ENCODE assay signal across 13 cellular contexts in genomic region chr14:99573436-99574098, GRCh38. TPM values are rescaled to one million over a fixed set of nuclear protein-coding genes. Genes with fewer than 3 reads are reported as not detected.
DNase-seq lines count a peak whose midpoint lies in the region; ATAC-seq and TF ChIP-seq lines count a peak whose summit lies in the region.
"Had no signal": no experiment of that assay in that cellular context is flagged by ENCODE, and none has a peak within 500 bp of the region (broad histone marks: within the 10 kb centered on the region; RNA-seq: fewer than 3 reads in every experiment).

No MANE protein-coding gene starts in this region.

- no peak overlapping the region for H3K4me3 ChIP-seq in HUES64 (ENCODE audit: low read length)
- no peak overlapping the region for H3K4me3 ChIP-seq in adrenal gland
- H3K4me3 ChIP-seq in right lobe of liver = no peak overlapping the region
- no peak overlapping the region for H3K4me3 ChIP-seq in stomach
- H3K4me3 ChIP-seq: lung had no signal

- no peak for ATAC-seq in right lobe of liver
- no peak for ATAC-seq in GM21515 (IDR thresholded peaks at IDR 0.05; ENCODE audit: unreplicated experiment)

- H3K9ac ChIP-seq in HUES64 (ENCODE audit: low read depth, low read length) = no peak overlapping the region
- H3K9ac ChIP-seq: GM23248 had no signal

- H3K36me3 ChIP-seq in HUES64 (ENCODE audit: insufficient read depth, low read length) = no peaks in the 10 kb centered on the region
- no peaks in the 10 kb centered on the region for H3K36me3 ChIP-seq in adrenal gland (replicated peaks in 1 of 2)
- H3K36me3 ChIP-seq in right lobe of liver = no peaks in the 10 kb centered on the region
- H3K36me3 ChIP-seq in stomach = no peaks in the 10 kb centered on the region

- no peaks in the 10 kb centered on the region for H3K27me3 ChIP-seq in HUES64 (ENCODE audit: insufficient read depth, low read length)
- H3K27me3 ChIP-seq in adrenal gland = no peaks in the 10 kb centered on the region
- H3K27me3 ChIP-seq in right lobe of liver = no peaks in the 10 kb centered on the region
- no peaks in the 10 kb centered on the region for H3K27me3 ChIP-seq in stomach

- H3K27ac ChIP-seq in HUES64 (ENCODE audit: low read depth, low read length) = 0 out of 2 replicates have a peak overlapping the region, but pooled peaks have one; percentile 6
- peak overlapping the region; percentile 68 to 97 (median 87) for H3K27ac ChIP-seq in adrenal gland
- H3K27ac ChIP-seq in right lobe of liver = peak overlapping the region in 2 of 3 donors; percentile 15 to 93
- peak overlapping the region; percentile 47 to 91 (median 83) for H3K27ac ChIP-seq in stomach
- H3K27ac ChIP-seq: GM23248 had no signal

- H3K4me1 ChIP-seq in HUES64 (ENCODE audit: insufficient read depth, low read length) (peaks cover 71% of the 10 kb centered on the region), adrenal gland (replicated peaks in 1 of 2) (peaks cover 76 to 87% of the 10 kb centered on the region in 2 donors), right lobe of liver (peaks cover 0 to 84% (median 41%) of the 10 kb centered on the region in 4 donors), stomach (peaks cover 96 to 100% (median 98%) of the 10 kb centered on the region in 4 donors)

- TF ChIP-seq EP300 in stomach (IDR thresholded peaks at IDR 0.05) = no peak

- DNase-seq in adrenal gland = no peak
- no peak for DNase-seq in right lobe of liver
- DNase-seq in stomach = no peak
- no peak for DNase-seq in posterior vena cava (ENCODE audit: low spot score)
- DNase-seq in activated CD8-positive, alpha-beta memory T cell treated with anti-CD3 and anti-CD28 coated beads for 24 hours = no peak
- no peak for DNase-seq in NCI-H128 (lab: John Stamatoyannopoulos, UW; ENCODE audit: unreplicated experiment)
- DNase-seq: effector CD8-positive, alpha-beta T cell; NCI-H510A; SHP77 treated with DMSO at 0.1 percent for 48 hours had no signal

- TF ChIP-seq POLR2A in adrenal gland (IDR thresholded peaks at IDR 0.05) = no peak
- no peak for TF ChIP-seq POLR2A in right lobe of liver (IDR thresholded peaks at IDR 0.05)
- TF ChIP-seq POLR2A in stomach (IDR thresholded peaks at IDR 0.05) = no peak

- TF ChIP-seq CTCF in adrenal gland (IDR thresholded peaks at IDR 0.05) = no peak
- TF ChIP-seq CTCF in right lobe of liver (IDR thresholded peaks at IDR 0.05) = no peak
- no peak for TF ChIP-seq CTCF in stomach (IDR thresholded peaks at IDR 0.05)

- intact Hi-C loops in adrenal gland (cut with DNase I) (no loop called here), right lobe of liver (cut with DNase I) (no loop called here), stomach (cut with DNase I; ENCODE audit: low total_unique reads) (no loop called here), posterior vena cava (cut with DNase I) (loop anchor here in 1 of 2 donors (10.0 kb wide), 1 partner anchor 49 kb away; no protein-coding TSS in a partner anchor)

- H3K9me3 ChIP-seq in HUES64 (ENCODE audit: insufficient read depth, low read depth, low read length) (no peaks in the 10 kb centered on the region), adrenal gland (replicated peaks in 1 of 3) (no peaks in the 10 kb centered on the region), right lobe of liver (no peaks in the 10 kb centered on the region), stomach (no peaks in the 10 kb centered on the region)

- 71% methylated on average over 15 of the region's 15 CpGs for WGBS in HUES64
- 69 to 77% (median 73%) methylated on average over 6 to 15 of the region's 15 CpGs for WGBS in adrenal gland, 4 donors
- 72% methylated on average over 6 of the region's 15 CpGs for WGBS in right lobe of liver (ENCODE audit: insufficient coverage, low coverage, low lambda C conversion rate, missing lambda C conversion rate)
- 64 to 79% (median 72%) methylated on average over 3 to 15 of the region's 15 CpGs for WGBS in stomach, 5 donors

RNA-seq across cellular contexts. Expression of gene CCDC85C, which starts 30.4 kb away (rescaled TPM):
- 23.5 TPM for polyA plus RNA-seq in HUES64 (2013, experiment 1 of 2)
- 23.5 TPM for polyA plus RNA-seq in HUES64 (2013, experiment 2 of 2)
- total RNA-seq in adrenal gland (10 to 100 TPM; 21.6 to 59.0 (median 41.3) TPM), right lobe of liver (10 to 100 TPM; 13.6 to 32.8 (median 21.8) TPM), stomach (10 to 100 TPM; 10.5 to 28.6 (median 14.5) TPM), posterior vena cava (10 to 100 TPM; 19.8 to 28.2 TPM)
- polyA plus RNA-seq in adrenal gland (10 to 100 TPM; 10.8 to 41.7 (median 23.4) TPM), stomach (10 to 100 TPM; 11.4 to 20.1 (median 17.3) TPM)

Comparison
In these comparisons a context has a peak if more than half of its experiments do, and no peak if none do; other contexts are left out.
1. H3K27ac ChIP-seq: peak in every context shown above with its lines; median percentile 87 in adrenal gland; 83 in stomach; 54 in right lobe of liver; 6 in HUES64.